Comparison of ENCODE assay signal across 30 cellular contexts in genomic region chr4:112236040-112236439, GRCh38.
"Had no signal": no experiment of that assay in that cellular context is flagged by ENCODE, and none has a peak within 500 bp of the region (broad histone marks: within the 10 kb centered on the region; RNA-seq: fewer than 3 reads in every experiment).

No MANE protein-coding gene starts in this region.

- H3K9me3 Mint-ChIP-seq: activated B cell treated with CpG ODN at 0.5 μM for 24 hours; activated CD4-positive, alpha-beta T cell treated with anti-CD3 and anti-CD28 coated beads, Interleukin-2, amount 10 ng/mL, durations not matched to agents 24 days and 14 days; activated naive CD4-positive, alpha-beta T cell treated with anti-CD3 and anti-CD28 coated beads for 36 hours; activated T-cell treated with anti-CD3 and anti-CD28 coated beads, Interleukin-2, amount 50 U/mL, for 24 hours; activated T-helper 17 cell treated with anti-CD3 and anti-CD28 coated beads, Interleukin-2, amount 50 U/mL, for 72 hours; T-helper 1 cell treated with Interleukin-12 subunit alpha and Interleukin-12 subunit beta and Interleukin-4 antibody, amounts not matched to agents 30 μg/mL and 1 μg/mL, for 36 hours had no signal

- FAIRE-seq: TTC549 had no signal

- H3K36me3 Mint-ChIP-seq: activated CD8-positive, alpha-beta memory T cell treated with anti-CD3 and anti-CD28 coated beads, Interleukin-2, amount 10 ng/mL, durations not matched to agents 7 days and 5 days had no signal

- H3K27ac ChIP-seq: breast epithelium, SK-N-MC had no signal

- H3K4me3 ChIP-seq: breast epithelium, MG63, SK-N-MC had no signal

- H3K27ac Mint-ChIP-seq: activated B cell treated with CpG ODN at 0.5 μM for 24 hours; activated CD4-positive, alpha-beta T cell treated with anti-CD3 and anti-CD28 coated beads, Interleukin-2, amount 10 ng/mL, durations not matched to agents 24 days and 14 days; activated CD8-positive, alpha-beta memory T cell treated with anti-CD3 and anti-CD28 coated beads, Interleukin-2, amount 10 ng/mL, durations not matched to agents 7 days and 5 days; activated naive CD4-positive, alpha-beta T cell treated with anti-CD3 and anti-CD28 coated beads for 36 hours; activated T-cell treated with anti-CD3 and anti-CD28 coated beads, Interleukin-2, amount 50 U/mL, for 24 hours; activated T-helper 17 cell treated with anti-CD3 and anti-CD28 coated beads, Interleukin-2, amount 50 U/mL, for 72 hours; T-helper 1 cell treated with Interleukin-12 subunit alpha and Interleukin-12 subunit beta and Interleukin-4 antibody, amounts not matched to agents 30 μg/mL and 1 μg/mL, for 36 hours had no signal

- H3K9me3 ChIP-seq: breast epithelium, MG63 had no signal

- ATAC-seq: activated CD8-positive, alpha-beta memory T cell treated with anti-CD3 and anti-CD28 coated beads, Interleukin-2, amount 10 ng/mL, durations not matched to agents 7 days and 5 days; activated T-helper 17 cell treated with anti-CD3 and anti-CD28 coated beads, Interleukin-2, amount 50 U/mL, for 72 hours; Panc1; Right ventricle myocardium inferior had no signal

- DNase-seq: activated B cell treated with CpG ODN at 0.5 μM for 24 hours; activated CD4-positive, alpha-beta T cell treated with anti-CD3 and anti-CD28 coated beads for 1 hour; activated CD4-positive, alpha-beta T cell treated with anti-CD3 and anti-CD28 coated beads, Interleukin-2, amount 10 ng/mL, durations not matched to agents 24 days and 14 days; activated CD4-positive, alpha-beta T cell treated with anti-CD3 and anti-CD28 coated beads, Interleukin-2, amount 50 U/mL, for 48 hours; activated CD8-positive, alpha-beta memory T cell treated with anti-CD3 and anti-CD28 coated beads, Interleukin-2, amount 10 ng/mL, durations not matched to agents 7 days and 5 days; activated gamma-delta T cell; activated naive CD4-positive, alpha-beta T cell treated with anti-CD3 and anti-CD28 coated beads for 36 hours; activated T-cell treated with anti-CD3 and anti-CD28 coated beads, Interleukin-2, amount 50 U/mL, for 24 hours; caudate nucleus; MG63; MV-4-11; NCI-H1092 treated with DMSO at 0.1 percent for 48 hours; NCI-H1417 treated with DMSO at 0.1 percent for 48 hours; NCI-H1694; NCI-H2029 treated with DMSO at 0.1 percent for 48 hours; NCI-H345; NCI-H510A; NCI-H69; NK-92 treated with Interleukin-12 subunit alpha and Interleukin-12 subunit beta, amount 100 ng/mL, for 24 hours; OCI-M1; RPMI8226; T1000 had no signal

- H3K27me3 Mint-ChIP-seq: activated B cell treated with CpG ODN at 0.5 μM for 24 hours; activated CD4-positive, alpha-beta T cell treated with anti-CD3 and anti-CD28 coated beads, Interleukin-2, amount 10 ng/mL, durations not matched to agents 24 days and 14 days; activated CD8-positive, alpha-beta memory T cell treated with anti-CD3 and anti-CD28 coated beads, Interleukin-2, amount 10 ng/mL, durations not matched to agents 7 days and 5 days; activated naive CD8-positive, alpha-beta T cell; activated T-cell treated with anti-CD3 and anti-CD28 coated beads, Interleukin-2, amount 50 U/mL, for 24 hours; activated T-helper 17 cell treated with anti-CD3 and anti-CD28 coated beads, Interleukin-2, amount 50 U/mL, for 72 hours had no signal

- H3K36me3 ChIP-seq: breast epithelium, MG63 had no signal

- H3K4me3 Mint-ChIP-seq: activated B cell treated with CpG ODN at 0.5 μM for 24 hours; activated CD4-positive, alpha-beta T cell treated with anti-CD3 and anti-CD28 coated beads, Interleukin-2, amount 10 ng/mL, durations not matched to agents 24 days and 14 days; activated CD8-positive, alpha-beta memory T cell treated with anti-CD3 and anti-CD28 coated beads, Interleukin-2, amount 10 ng/mL, durations not matched to agents 7 days and 5 days; activated naive CD4-positive, alpha-beta T cell treated with anti-CD3 and anti-CD28 coated beads for 36 hours; activated naive CD8-positive, alpha-beta T cell; activated T-cell treated with anti-CD3 and anti-CD28 coated beads, Interleukin-2, amount 50 U/mL, for 24 hours; activated T-helper 17 cell treated with anti-CD3 and anti-CD28 coated beads, Interleukin-2, amount 50 U/mL, for 72 hours; T-helper 1 cell treated with Interleukin-12 subunit alpha and Interleukin-12 subunit beta and Interleukin-4 antibody, amounts not matched to agents 30 μg/mL and 1 μg/mL, for 36 hours had no signal

- H3K27me3 ChIP-seq: breast epithelium, MG63 had no signal
